ENCODE assay signal across 8 cellular contexts in the genomic region with DNA sequence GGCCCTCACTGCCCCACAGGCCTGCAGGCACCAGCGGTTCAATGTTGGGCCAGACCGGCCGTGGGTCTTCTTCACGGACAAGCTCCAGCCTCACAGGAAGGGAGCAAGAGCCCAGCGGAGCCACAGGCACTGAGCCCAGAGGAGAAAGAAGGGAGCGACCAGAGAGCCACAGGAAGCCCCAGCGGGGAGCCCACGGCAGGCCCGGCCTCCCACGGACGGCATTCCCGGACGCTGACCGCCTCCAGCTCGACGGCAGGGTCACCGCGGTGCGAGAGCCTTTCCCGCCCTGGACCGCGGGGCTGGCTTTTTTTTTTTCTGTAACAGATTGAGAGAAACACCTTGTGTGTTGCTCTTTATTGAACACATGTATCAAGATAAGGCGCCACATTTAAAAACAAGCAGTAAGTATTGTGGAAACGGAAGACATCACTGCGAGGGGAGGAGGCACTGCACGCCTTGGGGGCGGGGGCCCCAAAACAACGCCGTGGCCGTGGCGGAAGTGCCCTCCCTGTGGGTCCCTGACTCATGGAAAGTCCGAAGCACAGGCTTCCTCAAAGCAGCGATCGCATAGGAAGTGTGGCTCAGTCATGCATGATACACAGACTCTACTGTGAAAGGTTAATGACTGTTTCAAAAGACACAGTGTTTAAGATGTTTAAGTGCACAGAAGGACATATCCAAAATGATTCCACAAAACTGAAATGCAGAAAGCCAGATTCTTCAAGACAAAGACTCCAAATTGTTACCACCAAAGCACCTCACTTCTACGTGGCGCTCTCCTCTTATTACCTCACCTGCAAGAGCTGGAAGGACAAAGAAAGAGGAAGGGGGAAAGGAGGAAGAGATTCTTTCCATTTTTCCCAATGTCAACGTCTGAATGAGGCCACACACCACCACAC. TPM values are rescaled to one million over a fixed set of nuclear protein-coding genes. Genes with fewer than 3 reads are reported as not detected.
DNase-seq lines count a peak whose midpoint lies in the region; ATAC-seq and TF ChIP-seq lines count a peak whose summit lies in the region.

No MANE protein-coding gene starts in this region.

- no peaks in the 10 kb centered on the region for H3K9me3 Mint-ChIP-seq in Calu3 (ENCODE audit: low read depth, unreplicated experiment)

- H3K27me3 Mint-ChIP-seq in Calu3 (ENCODE audit: unreplicated experiment) = peaks cover 4% of the 10 kb centered on the region

- no peak overlapping the region for H3K4me3 Mint-ChIP-seq in Calu3 (ENCODE audit: low read depth, unreplicated experiment)

- H3K9me3 ChIP-seq in BLaER1 treated with 17β-estradiol and CSF1 and Interleukin-3, amounts not matched to agents 10 nM and 100 nM (replicated peaks in 1 of 11) = no peaks in the 10 kb centered on the region; a peak in 2 of 22 replicates
- no peaks in the 10 kb centered on the region for H3K9me3 ChIP-seq in mesodermal cell (ENCODE audit: control insufficient read depth, low read length)

- H3K36me3 Mint-ChIP-seq in Calu3 (ENCODE audit: insufficient read depth, unreplicated experiment) = peaks cover 8% of the 10 kb centered on the region

- peak overlapping the region; percentile 96 to 100 (median 99) for H3K4me2 ChIP-seq in BLaER1 treated with 17β-estradiol and CSF1 and Interleukin-3, amounts not matched to agents 10 nM and 100 nM

- no TSS peak for BruUV-seq in Calu3 (replicated peaks; lab: Mats Ljungman, UMichigan)

- CTCF ChIA-PET in Calu3 (lab: Charles Lee) = interaction anchor here (0.6 kb wide), 1 partner anchor 29 kb away, joined by 3 read pairs; no protein-coding TSS in a partner anchor

- H3K36me3 ChIP-seq in BLaER1 treated with 17β-estradiol and CSF1 and Interleukin-3, amounts not matched to agents 10 nM and 100 nM = peaks cover 0 to 11% (median 0%) of the 10 kb centered on the region in 11 experiments; a peak in 3 of 22 replicates
- H3K36me3 ChIP-seq in mesodermal cell (ENCODE audit: control insufficient read depth, insufficient read depth, low read length) = peaks cover 27% of the 10 kb centered on the region

- peak; percentile 58 for ATAC-seq in GM21360 (IDR thresholded peaks at IDR 0.05; ENCODE audit: unreplicated experiment)
- ATAC-seq in activated CD4-positive, CD25-positive, alpha-beta regulatory T cell treated with anti-CD3 and anti-CD28 coated beads, Interleukin-2, amount 50 U/mL, for 24 hours = peak; percentile 80

- H3K4me1 ChIP-seq in BLaER1 treated with 17β-estradiol and CSF1 and Interleukin-3, amounts not matched to agents 10 nM and 100 nM = peaks cover 66 to 77% (median 69%) of the 10 kb centered on the region in 10 experiments
- H3K4me1 ChIP-seq in mesodermal cell (ENCODE audit: control insufficient read depth, insufficient read depth, low read length, poor library complexity, severe bottlenecking) = peaks cover 44% of the 10 kb centered on the region

- WGBS in mesodermal cell (ENCODE audit: insufficient coverage in 2 of 2), 2 experiments = 71 to 73% methylated on average over 33 to 34 of the region's 37 CpGs

- peak overlapping the region; percentile 72 to 97 (median 94) for H3K4me3 ChIP-seq in BLaER1 treated with 17β-estradiol and CSF1 and Interleukin-3, amounts not matched to agents 10 nM and 100 nM
- peak overlapping the region; percentile 43 for H3K4me3 ChIP-seq in coronary artery
- H3K4me3 ChIP-seq in mesodermal cell (ENCODE audit: extremely low read depth, insufficient read depth, low read length, poor library complexity, severe bottlenecking) = no peak overlapping the region

- peaks cover 3% of the 10 kb centered on the region for H3K4me1 Mint-ChIP-seq in Calu3 (ENCODE audit: low read depth, unreplicated experiment)

- peaks cover 41 to 76% (median 53%) of the 10 kb centered on the region in 11 experiments; a peak in 20 of 22 replicates for H4K20me1 ChIP-seq in BLaER1 treated with 17β-estradiol and CSF1 and Interleukin-3, amounts not matched to agents 10 nM and 100 nM

- H3K27ac ChIP-seq in BLaER1 treated with 17β-estradiol and CSF1 and Interleukin-3, amounts not matched to agents 10 nM and 100 nM = peak overlapping the region; percentile 80 to 97 (median 90)
- H3K27ac ChIP-seq in coronary artery (peak overlapping the region; percentile 48 to 87), mesodermal cell (ENCODE audit: low read depth, low read length, severe bottlenecking) (peak overlapping the region; percentile 96)

- H3K9ac ChIP-seq in BLaER1 treated with 17β-estradiol and CSF1 and Interleukin-3, amounts not matched to agents 10 nM and 100 nM = peak overlapping the region; percentile 84 to 93 (median 89)

- TF ChIP-seq CTCF in coronary artery (IDR thresholded peaks at IDR 0.05) (no peak), Calu3 (IDR thresholded peaks at IDR 0.05; ENCODE audit: unreplicated experiment) (no peak)

- intact Hi-C loops in Calu3 (cut with micrococcal nuclease; ENCODE audit: unreplicated experiment) = no loop called here

- H3K27ac Mint-ChIP-seq in Calu3 (ENCODE audit: unreplicated experiment) = no peak overlapping the region

- no peaks in the 10 kb centered on the region for H3K27me3 ChIP-seq in BLaER1 treated with 17β-estradiol and CSF1 and Interleukin-3, amounts not matched to agents 10 nM and 100 nM

- DNase-seq in HS-27A (ENCODE audit: low read depth) (peak; percentile 50), coronary artery (ENCODE audit: low spot score) (no peak), Calu3 (no peak)
- DNase-seq in stimulated activated CD8-positive, alpha-beta memory T cell treated with anti-CD3 and anti-CD28 coated beads, Interleukin-4, amount 100 ng/mL, for 1 hour (ENCODE audit: low read depth in 2 of 2, low spot score in 1 of 2) = peak; percentile 75 to 86

RNA-seq across cellular contexts. Expression of gene RASA3, which starts 3.5 kb away (rescaled TPM):
- polyA plus RNA-seq in mesodermal cell (2013, experiment 1 of 2) = 52.2 TPM
- 45.1 TPM for polyA plus RNA-seq in mesodermal cell (2013, experiment 2 of 2)
- total RNA-seq in Calu3 (2022) = 0.26 and 0.49 TPM in 2 replicates

RNA-seq across cellular contexts. Expression of gene CFAP97D2, which starts 50.2 kb away (rescaled TPM):
- not detected for polyA plus RNA-seq in mesodermal cell (2013, experiment 1 of 2)
- polyA plus RNA-seq in mesodermal cell (2013, experiment 2 of 2) = not detected
- total RNA-seq in Calu3 (2022) = not detected in 2 replicates

Comparison
In these comparisons a context has a peak if more than half of its experiments do, and no peak if none do; other contexts are left out.
1. DNase-seq: peak in HS-27A (single experiment) and stimulated activated CD8-positive, alpha-beta memory T cell treated with anti-CD3 and anti-CD28 coated beads, Interleukin-4, amount 100 ng/mL, for 1 hour (2 of 2); none in coronary artery (single experiment) and Calu3 (single experiment).
2. Peak in every context shown above with its lines, with median percentiles within 50 percentile points of each other: H3K27ac ChIP-seq.